ENCODE assay signal across 10 cellular contexts in the genomic region with DNA sequence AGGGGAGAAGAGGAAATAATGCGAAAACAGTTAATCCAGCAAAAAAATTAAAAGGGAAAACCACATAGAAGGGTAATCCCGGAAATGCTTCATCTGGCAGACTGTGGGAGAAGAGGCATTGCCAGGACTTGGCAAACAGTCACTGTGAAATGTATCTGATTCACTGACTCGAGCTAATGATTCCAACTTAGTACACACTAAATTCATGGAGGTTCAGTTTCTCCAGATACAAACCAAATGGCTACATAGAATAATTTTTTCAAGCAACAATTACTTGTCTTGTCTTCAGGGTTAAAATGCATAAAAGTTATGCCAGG. TPM values are rescaled to one million over a fixed set of nuclear protein-coding genes. Genes with fewer than 3 reads are reported as not detected.
DNase-seq lines count a peak whose midpoint lies in the region; ATAC-seq and TF ChIP-seq lines count a peak whose summit lies in the region.
"Had no signal": no experiment of that assay in that cellular context is flagged by ENCODE, and none has a peak within 500 bp of the region (broad histone marks: within the 10 kb centered on the region; RNA-seq: fewer than 3 reads in every experiment).

No MANE protein-coding gene starts in this region.

- peak overlapping the region; percentile 90 to 97 for H3K27ac Mint-ChIP-seq in T-cell

- no peaks in the 10 kb centered on the region for H3K9me3 ChIP-seq in fibroblast of lung (ENCODE audit: control insufficient read depth, insufficient read depth, low read depth, low read length)

- no peaks in the 10 kb centered on the region for H3K27me3 ChIP-seq in fibroblast of lung (ENCODE audit: control insufficient read depth, insufficient read depth, low read length)

- peak overlapping the region in 1 of 4 experiments; percentile 30 for H3K4me3 ChIP-seq in fibroblast of lung (replicated peaks in 1 of 4; ENCODE audit: control extremely low read depth in 1 of 4, insufficient read depth in 1 of 4, low read depth in 3 of 4, low read length in 4 of 4)

- in situ Hi-C loops in GM13976 (cut with MboI; ENCODE audit: low sequenced_read_pairs, unreplicated experiment), result no loop called here

- peaks cover 76% of the 10 kb centered on the region for H3K79me2 ChIP-seq in fibroblast of lung (ENCODE audit: control insufficient read depth, insufficient read depth, low read length)

- H3K4me3 Mint-ChIP-seq in T-cell, result peak overlapping the region in 1 of 3 donors; percentile 66
- H3K4me3 Mint-ChIP-seq: H9; natural killer cell treated with Interleukin-12 subunit alpha and Interleukin-12 subunit beta and Interleukin-15 and Interleukin-18, amount 100 ng/mL, for 72 hours had no signal

- ATAC-seq in T-cell (replicated peaks in 1 of 4), result no peak
- no peak for ATAC-seq in GM21529 (IDR thresholded peaks at IDR 0.05; ENCODE audit: unreplicated experiment)
- ATAC-seq in HG03045 (IDR thresholded peaks at IDR 0.05; ENCODE audit: unreplicated experiment), result no peak
- ATAC-seq: natural killer cell treated with Interleukin-12 subunit alpha and Interleukin-12 subunit beta and Interleukin-15 and Interleukin-18, amount 100 ng/mL, for 72 hours had no signal

- H3K27me3 Mint-ChIP-seq in T-cell, result no peaks in the 10 kb centered on the region
- H3K27me3 Mint-ChIP-seq: natural killer cell treated with Interleukin-12 subunit alpha and Interleukin-12 subunit beta and Interleukin-15 and Interleukin-18, amount 100 ng/mL, for 72 hours had no signal

- POLR2A ChIA-PET in T-cell (lab: Charles Lee), result interaction anchor here in 1 of 2 donors (0.5 kb wide), 1 partner anchor 42 kb away, joined by 3 read pairs; no protein-coding TSS in a partner anchor

- TF ChIP-seq CTCF in fibroblast of lung (conservative IDR thresholded peaks at IDR 0.05 in 1 of 2, IDR thresholded peaks at IDR 0.05 in 1 of 2; ENCODE audit: low read depth in 1 of 2, low read length in 2 of 2), result no peak
- no peak for TF ChIP-seq CTCF in GM13976 (IDR thresholded peaks at IDR 0.05; ENCODE audit: borderline replicate concordance, control extremely low read depth, extremely low read depth, insufficient read depth, missing control alignments)

- no peaks in the 10 kb centered on the region for H3K9me3 Mint-ChIP-seq in T-cell
- H3K9me3 Mint-ChIP-seq: H9; natural killer cell treated with Interleukin-12 subunit alpha and Interleukin-12 subunit beta and Interleukin-15 and Interleukin-18, amount 100 ng/mL, for 72 hours had no signal

- no peak overlapping the region for H3K9ac ChIP-seq in fibroblast of lung (ENCODE audit: insufficient read depth, low read length)

- H3K4me2 ChIP-seq in fibroblast of lung (ENCODE audit: extremely low read depth, insufficient read depth, low read length), result peak overlapping the region; percentile 58

- peaks cover 5% of the 10 kb centered on the region for H3K4me1 ChIP-seq in fibroblast of lung (ENCODE audit: control insufficient read depth, extremely low read depth, insufficient read depth, low read length)

- DNase-seq in Daoy (ENCODE audit: low read depth) (peak; percentile 54), T-cell (no peak), fibroblast of lung (ENCODE audit: low read depth in 2 of 2) (peak; percentile 59 to 81), pulmonary artery endothelial cell (ENCODE audit: low read depth, low spot score) (peak; percentile 5), GM13976 (ENCODE audit: low spot score) (no peak), islet precursor cell (no peak)
- DNase-seq: H9 had no signal

- H3K36me3 ChIP-seq in fibroblast of lung (ENCODE audit: control insufficient read depth, insufficient read depth, low read length), result peaks cover 9% of the 10 kb centered on the region

- CTCF ChIA-PET in T-cell (lab: Charles Lee), result interaction anchor here in 1 of 2 donors (0.7 kb wide), 1 partner anchor 154 kb away, joined by 3 read pairs; no protein-coding TSS in a partner anchor

- H3K36me3 Mint-ChIP-seq in T-cell, result peaks cover 57% of the 10 kb centered on the region

- H3K4me1 Mint-ChIP-seq in T-cell, result peaks cover 32 to 76% (median 73%) of the 10 kb centered on the region in 3 donors

- H4K20me1 ChIP-seq in fibroblast of lung (ENCODE audit: control insufficient read depth, extremely low read depth, insufficient read depth, low read length), result no peaks in the 10 kb centered on the region

- peak overlapping the region; percentile 51 for H3K27ac ChIP-seq in fibroblast of lung (ENCODE audit: insufficient read depth, low read length)

- H2AFZ ChIP-seq in fibroblast of lung (ENCODE audit: low read length), result no peak overlapping the region

RNA-seq across cellular contexts. Expression of a gene that starts 36.4 kb away (rescaled TPM):
- total RNA-seq in Daoy (2014; rRNA removed; shearing (Covaris generic)), result 340 and 354 TPM in 2 replicates
- 100 to 1,000 TPM in 4 of 5 donors, 10 to 100 TPM in 1; 96.2 to 130 (median 118) TPM for total RNA-seq in T-cell
- 474 and 483 TPM in 2 replicates for total RNA-seq in fibroblast of lung
- 287 and 291 TPM in 2 replicates for polyA plus RNA-seq in fibroblast of lung
- polyA plus RNA-seq in fibroblast of lung (2012), result 212 and 215 TPM in 2 replicates
- 29.3 and 36.2 TPM in 2 replicates for polyA minus RNA-seq in fibroblast of lung (ENCODE audit: low replicate concordance)
- total RNA-seq in pulmonary artery endothelial cell, result 585 and 650 TPM in 2 replicates

Comparison
In these comparisons a context has a peak if more than half of its experiments do, and no peak if none do; other contexts are left out.
1. DNase-seq: peak in Daoy (single experiment), fibroblast of lung (2 of 2) and pulmonary artery endothelial cell (single experiment); none in T-cell (0 of 34), GM13976 (single experiment) and islet precursor cell (single experiment).